ENCODE assay signal across 8 cellular contexts in genomic region chr14:71454010-71454409, GRCh38.
"Had no signal": no experiment of that assay in that cellular context is flagged by ENCODE, and none has a peak within 500 bp of the region (broad histone marks: within the 10 kb centered on the region; RNA-seq: fewer than 3 reads in every experiment).

No MANE protein-coding gene starts in this region.

- H2AFZ ChIP-seq: GM23338 had no signal

- H3K4me3 ChIP-seq: GM23338 had no signal

- H3K4me2 ChIP-seq: GM23338, KMS-11 had no signal

- H3K4me1 Mint-ChIP-seq: GM23338 had no signal

- H3K27ac ChIP-seq: KMS-11 had no signal

- H3K9ac ChIP-seq: KMS-11 had no signal

- H3K27ac Mint-ChIP-seq: GM23338, H9 had no signal

- H3K4me3 Mint-ChIP-seq: GM23338, H9 had no signal

- DNase-seq: H9, HCEC 1CT, IMR-90, KBM-7 had no signal

- FAIRE-seq: H1, H54 had no signal

- ATAC-seq: GM23338 had no signal
